1 cellular context compared by ENCODE assay signal in the genomic region with DNA sequence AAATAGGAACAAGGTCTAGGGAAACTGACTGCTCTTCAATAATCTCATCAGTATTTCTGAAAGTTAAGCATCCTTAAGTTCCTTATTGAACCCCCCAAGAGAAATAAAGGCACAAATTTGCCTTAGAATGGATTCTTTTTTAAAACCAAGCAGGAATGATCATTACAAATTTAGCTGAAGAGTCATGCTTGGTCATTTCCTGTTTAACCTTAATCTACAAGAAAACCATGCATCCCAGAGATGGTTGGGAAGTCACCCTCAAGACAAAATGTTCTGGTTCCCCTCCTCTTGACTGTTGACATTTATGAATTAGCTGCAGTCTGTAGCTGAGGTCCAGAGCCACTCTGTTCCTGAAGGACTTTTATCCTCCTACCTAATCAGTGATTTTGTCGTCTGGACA.
TF ChIP-seq lines count a peak whose summit lies in the region.

No MANE protein-coding gene starts in this region.

TF ChIP-seq in H1, 55 proteins besides CTCF, POLR2A, EP300 and RAD21 (continued from another document):
- TF ChIP-seq, protein P1, sequence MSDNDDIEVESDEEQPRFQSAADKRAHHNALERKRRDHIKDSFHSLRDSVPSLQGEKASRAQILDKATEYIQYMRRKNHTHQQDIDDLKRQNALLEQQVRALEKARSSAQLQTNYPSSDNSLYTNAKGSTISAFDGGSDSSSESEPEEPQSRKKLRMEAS (IDR thresholded peaks at IDR 0.05): no peak
- no peak for TF ChIP-seq GABPA (IDR thresholded peaks at IDR 0.05; ENCODE audit: borderline replicate concordance, insufficient read depth, low read length)
- no peak for TF ChIP-seq POU5F1 (IDR thresholded peaks at IDR 0.05; ENCODE audit: low read depth, low read length)
- TF ChIP-seq RXRA (IDR thresholded peaks at IDR 0.05; ENCODE audit: insufficient read depth, low read depth, low read length): no peak
- no peak for TF ChIP-seq RNF2 (IDR thresholded peaks at IDR 0.05; ENCODE audit: borderline replicate concordance, low read depth, low read length, missing control alignments, poor library complexity, severe bottlenecking)
- no peak for TF ChIP-seq SIN3A (conservative IDR thresholded peaks at IDR 0.05 in 1 of 2, IDR thresholded peaks at IDR 0.05 in 1 of 2; ENCODE audit: low read depth in 1 of 2, low read length in 2 of 2)
- TF ChIP-seq CTBP2 (IDR thresholded peaks at IDR 0.05; ENCODE audit: borderline replicate concordance, insufficient read depth, insufficient read length, low read length): no peak
- no peak for TF ChIP-seq SP4 (IDR thresholded peaks at IDR 0.05; ENCODE audit: low read length)
- no peak for TF ChIP-seq HDAC6 (IDR thresholded peaks at IDR 0.05; ENCODE audit: low read depth, low read length)
- no peak for TF ChIP-seq NANOG (IDR thresholded peaks at IDR 0.05; ENCODE audit: insufficient read depth, low read depth, low read length, poor library complexity, severe bottlenecking)
- no peak for TF ChIP-seq RBBP5 (IDR thresholded peaks at IDR 0.05; ENCODE audit: borderline replicate concordance, low read depth, low read length)
- TF ChIP-seq FOSL1 (IDR thresholded peaks at IDR 0.05; ENCODE audit: insufficient read depth, low read depth, low read length): no peak
- TF ChIP-seq, protein P2, sequence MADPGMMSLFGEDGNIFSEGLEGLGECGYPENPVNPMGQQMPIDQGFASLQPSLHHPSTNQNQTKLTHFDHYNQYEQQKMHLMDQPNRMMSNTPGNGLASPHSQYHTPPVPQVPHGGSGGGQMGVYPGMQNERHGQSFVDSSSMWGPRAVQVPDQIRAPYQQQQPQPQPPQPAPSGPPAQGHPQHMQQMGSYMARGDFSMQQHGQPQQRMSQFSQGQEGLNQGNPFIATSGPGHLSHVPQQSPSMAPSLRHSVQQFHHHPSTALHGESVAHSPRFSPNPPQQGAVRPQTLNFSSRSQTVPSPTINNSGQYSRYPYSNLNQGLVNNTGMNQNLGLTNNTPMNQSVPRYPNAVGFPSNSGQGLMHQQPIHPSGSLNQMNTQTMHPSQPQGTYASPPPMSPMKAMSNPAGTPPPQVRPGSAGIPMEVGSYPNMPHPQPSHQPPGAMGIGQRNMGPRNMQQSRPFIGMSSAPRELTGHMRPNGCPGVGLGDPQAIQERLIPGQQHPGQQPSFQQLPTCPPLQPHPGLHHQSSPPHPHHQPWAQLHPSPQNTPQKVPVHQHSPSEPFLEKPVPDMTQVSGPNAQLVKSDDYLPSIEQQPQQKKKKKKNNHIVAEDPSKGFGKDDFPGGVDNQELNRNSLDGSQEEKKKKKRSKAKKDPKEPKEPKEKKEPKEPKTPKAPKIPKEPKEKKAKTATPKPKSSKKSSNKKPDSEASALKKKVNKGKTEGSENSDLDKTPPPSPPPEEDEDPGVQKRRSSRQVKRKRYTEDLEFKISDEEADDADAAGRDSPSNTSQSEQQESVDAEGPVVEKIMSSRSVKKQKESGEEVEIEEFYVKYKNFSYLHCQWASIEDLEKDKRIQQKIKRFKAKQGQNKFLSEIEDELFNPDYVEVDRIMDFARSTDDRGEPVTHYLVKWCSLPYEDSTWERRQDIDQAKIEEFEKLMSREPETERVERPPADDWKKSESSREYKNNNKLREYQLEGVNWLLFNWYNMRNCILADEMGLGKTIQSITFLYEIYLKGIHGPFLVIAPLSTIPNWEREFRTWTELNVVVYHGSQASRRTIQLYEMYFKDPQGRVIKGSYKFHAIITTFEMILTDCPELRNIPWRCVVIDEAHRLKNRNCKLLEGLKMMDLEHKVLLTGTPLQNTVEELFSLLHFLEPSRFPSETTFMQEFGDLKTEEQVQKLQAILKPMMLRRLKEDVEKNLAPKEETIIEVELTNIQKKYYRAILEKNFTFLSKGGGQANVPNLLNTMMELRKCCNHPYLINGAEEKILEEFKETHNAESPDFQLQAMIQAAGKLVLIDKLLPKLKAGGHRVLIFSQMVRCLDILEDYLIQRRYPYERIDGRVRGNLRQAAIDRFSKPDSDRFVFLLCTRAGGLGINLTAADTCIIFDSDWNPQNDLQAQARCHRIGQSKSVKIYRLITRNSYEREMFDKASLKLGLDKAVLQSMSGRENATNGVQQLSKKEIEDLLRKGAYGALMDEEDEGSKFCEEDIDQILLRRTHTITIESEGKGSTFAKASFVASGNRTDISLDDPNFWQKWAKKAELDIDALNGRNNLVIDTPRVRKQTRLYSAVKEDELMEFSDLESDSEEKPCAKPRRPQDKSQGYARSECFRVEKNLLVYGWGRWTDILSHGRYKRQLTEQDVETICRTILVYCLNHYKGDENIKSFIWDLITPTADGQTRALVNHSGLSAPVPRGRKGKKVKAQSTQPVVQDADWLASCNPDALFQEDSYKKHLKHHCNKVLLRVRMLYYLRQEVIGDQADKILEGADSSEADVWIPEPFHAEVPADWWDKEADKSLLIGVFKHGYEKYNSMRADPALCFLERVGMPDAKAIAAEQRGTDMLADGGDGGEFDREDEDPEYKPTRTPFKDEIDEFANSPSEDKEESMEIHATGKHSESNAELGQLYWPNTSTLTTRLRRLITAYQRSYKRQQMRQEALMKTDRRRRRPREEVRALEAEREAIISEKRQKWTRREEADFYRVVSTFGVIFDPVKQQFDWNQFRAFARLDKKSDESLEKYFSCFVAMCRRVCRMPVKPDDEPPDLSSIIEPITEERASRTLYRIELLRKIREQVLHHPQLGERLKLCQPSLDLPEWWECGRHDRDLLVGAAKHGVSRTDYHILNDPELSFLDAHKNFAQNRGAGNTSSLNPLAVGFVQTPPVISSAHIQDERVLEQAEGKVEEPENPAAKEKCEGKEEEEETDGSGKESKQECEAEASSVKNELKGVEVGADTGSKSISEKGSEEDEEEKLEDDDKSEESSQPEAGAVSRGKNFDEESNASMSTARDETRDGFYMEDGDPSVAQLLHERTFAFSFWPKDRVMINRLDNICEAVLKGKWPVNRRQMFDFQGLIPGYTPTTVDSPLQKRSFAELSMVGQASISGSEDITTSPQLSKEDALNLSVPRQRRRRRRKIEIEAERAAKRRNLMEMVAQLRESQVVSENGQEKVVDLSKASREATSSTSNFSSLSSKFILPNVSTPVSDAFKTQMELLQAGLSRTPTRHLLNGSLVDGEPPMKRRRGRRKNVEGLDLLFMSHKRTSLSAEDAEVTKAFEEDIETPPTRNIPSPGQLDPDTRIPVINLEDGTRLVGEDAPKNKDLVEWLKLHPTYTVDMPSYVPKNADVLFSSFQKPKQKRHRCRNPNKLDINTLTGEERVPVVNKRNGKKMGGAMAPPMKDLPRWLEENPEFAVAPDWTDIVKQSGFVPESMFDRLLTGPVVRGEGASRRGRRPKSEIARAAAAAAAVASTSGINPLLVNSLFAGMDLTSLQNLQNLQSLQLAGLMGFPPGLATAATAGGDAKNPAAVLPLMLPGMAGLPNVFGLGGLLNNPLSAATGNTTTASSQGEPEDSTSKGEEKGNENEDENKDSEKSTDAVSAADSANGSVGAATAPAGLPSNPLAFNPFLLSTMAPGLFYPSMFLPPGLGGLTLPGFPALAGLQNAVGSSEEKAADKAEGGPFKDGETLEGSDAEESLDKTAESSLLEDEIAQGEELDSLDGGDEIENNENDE (IDR thresholded peaks at IDR 0.05; ENCODE audit: insufficient replicate concordance, low read length): no peak
